3 cellular contexts compared by ENCODE assay signal in the genomic region with DNA sequence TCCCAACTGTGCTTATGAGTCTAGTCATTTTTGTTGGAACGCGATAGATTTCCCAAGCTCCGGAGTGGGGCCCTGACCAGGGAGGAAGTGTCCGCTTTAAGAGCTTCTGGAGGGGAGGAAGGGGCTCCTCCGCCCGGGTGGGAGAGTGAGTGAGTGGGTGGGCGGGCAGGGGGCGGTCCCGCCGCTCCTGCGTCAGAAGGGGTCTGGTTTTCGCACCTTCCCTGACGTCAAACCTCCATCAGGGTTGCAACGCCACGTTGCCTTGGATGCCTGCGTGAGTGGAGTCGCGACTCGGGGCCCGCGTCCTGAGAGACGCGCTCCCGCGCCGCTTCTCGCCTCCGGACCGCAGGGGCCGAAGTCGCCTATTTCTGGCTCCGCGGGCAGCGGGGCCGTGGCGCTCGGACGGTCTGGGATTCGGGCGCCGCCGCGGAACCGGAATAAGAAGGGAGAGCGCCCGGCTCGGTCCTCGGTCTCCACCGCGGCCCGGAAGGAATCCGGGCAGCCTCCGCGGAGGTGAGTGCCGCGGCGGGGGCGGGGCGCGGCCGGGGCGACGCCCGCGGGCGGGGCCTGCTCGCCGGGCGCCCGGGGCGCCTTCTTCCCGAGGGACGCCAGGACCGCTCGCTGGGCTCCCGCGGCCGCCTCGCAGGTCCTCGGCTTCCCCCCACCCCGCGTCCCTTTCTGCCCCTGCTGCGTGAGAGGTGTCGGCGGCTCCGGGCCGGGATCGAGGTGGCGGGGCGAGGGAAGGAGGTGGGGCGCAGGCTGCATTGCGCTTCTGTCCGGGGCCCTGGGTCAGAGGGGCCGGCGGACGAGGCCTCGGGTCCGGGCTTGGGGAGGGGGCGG.
A peak's percentile ranks its signal among the peaks of the same experiment; 100 is the strongest.
TF ChIP-seq lines count a peak whose summit lies in the region.

ZDBF2 (plus strand) TSS at position 230 of the 840 bp plus-strand sequence. CDS start 7,187 bp downstream, outside the sequence.

TF ChIP-seq in GM12891, 5 proteins besides CTCF, POLR2A, EP300 and RAD21:
- TF ChIP-seq TAF1 (IDR thresholded peaks at IDR 0.05; ENCODE audit: low read depth, low read length) (no peak), SPI1 (IDR thresholded peaks at IDR 0.05; ENCODE audit: low read depth, low read length) (peak; percentile 23; the same call in 1 of the 2 replicates), POLR2AphosphoS5 (IDR thresholded peaks at IDR 0.05; ENCODE audit: low read depth, low read length) (no peak)

TF ChIP-seq in GM23338, 12 proteins besides CTCF, POLR2A, EP300 and RAD21 (continues in another document):
- TF ChIP-seq CREB1 (CRISPR knock-in tag; IDR thresholded peaks at IDR 0.05; ENCODE audit: low read depth) (peak; percentile 92), ZNF331 (CRISPR knock-in tag; IDR thresholded peaks at IDR 0.05; ENCODE audit: low read depth) (no peak), ZNF114 (CRISPR knock-in tag; IDR thresholded peaks at IDR 0.05) (no peak), JUNB (IDR thresholded peaks at IDR 0.05; ENCODE audit: unreplicated experiment) (no peak), EZH2 (IDR thresholded peaks at IDR 0.05; ENCODE audit: low read depth, unreplicated experiment) (no peak), EZH2phosphoT487 (IDR thresholded peaks at IDR 0.05; ENCODE audit: unreplicated experiment) (no peak), NANOG (IDR thresholded peaks at IDR 0.05; ENCODE audit: borderline replicate concordance) (no peak), POLR2AphosphoS5 (IDR thresholded peaks at IDR 0.05; ENCODE audit: low read depth) (peak; percentile 69)
- TF ChIP-seq, protein P1, sequence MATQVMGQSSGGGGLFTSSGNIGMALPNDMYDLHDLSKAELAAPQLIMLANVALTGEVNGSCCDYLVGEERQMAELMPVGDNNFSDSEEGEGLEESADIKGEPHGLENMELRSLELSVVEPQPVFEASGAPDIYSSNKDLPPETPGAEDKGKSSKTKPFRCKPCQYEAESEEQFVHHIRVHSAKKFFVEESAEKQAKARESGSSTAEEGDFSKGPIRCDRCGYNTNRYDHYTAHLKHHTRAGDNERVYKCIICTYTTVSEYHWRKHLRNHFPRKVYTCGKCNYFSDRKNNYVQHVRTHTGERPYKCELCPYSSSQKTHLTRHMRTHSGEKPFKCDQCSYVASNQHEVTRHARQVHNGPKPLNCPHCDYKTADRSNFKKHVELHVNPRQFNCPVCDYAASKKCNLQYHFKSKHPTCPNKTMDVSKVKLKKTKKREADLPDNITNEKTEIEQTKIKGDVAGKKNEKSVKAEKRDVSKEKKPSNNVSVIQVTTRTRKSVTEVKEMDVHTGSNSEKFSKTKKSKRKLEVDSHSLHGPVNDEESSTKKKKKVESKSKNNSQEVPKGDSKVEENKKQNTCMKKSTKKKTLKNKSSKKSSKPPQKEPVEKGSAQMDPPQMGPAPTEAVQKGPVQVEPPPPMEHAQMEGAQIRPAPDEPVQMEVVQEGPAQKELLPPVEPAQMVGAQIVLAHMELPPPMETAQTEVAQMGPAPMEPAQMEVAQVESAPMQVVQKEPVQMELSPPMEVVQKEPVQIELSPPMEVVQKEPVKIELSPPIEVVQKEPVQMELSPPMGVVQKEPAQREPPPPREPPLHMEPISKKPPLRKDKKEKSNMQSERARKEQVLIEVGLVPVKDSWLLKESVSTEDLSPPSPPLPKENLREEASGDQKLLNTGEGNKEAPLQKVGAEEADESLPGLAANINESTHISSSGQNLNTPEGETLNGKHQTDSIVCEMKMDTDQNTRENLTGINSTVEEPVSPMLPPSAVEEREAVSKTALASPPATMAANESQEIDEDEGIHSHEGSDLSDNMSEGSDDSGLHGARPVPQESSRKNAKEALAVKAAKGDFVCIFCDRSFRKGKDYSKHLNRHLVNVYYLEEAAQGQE (IDR thresholded peaks at IDR 0.05; ENCODE audit: unreplicated experiment): no peak
- TF ChIP-seq, protein P2, sequence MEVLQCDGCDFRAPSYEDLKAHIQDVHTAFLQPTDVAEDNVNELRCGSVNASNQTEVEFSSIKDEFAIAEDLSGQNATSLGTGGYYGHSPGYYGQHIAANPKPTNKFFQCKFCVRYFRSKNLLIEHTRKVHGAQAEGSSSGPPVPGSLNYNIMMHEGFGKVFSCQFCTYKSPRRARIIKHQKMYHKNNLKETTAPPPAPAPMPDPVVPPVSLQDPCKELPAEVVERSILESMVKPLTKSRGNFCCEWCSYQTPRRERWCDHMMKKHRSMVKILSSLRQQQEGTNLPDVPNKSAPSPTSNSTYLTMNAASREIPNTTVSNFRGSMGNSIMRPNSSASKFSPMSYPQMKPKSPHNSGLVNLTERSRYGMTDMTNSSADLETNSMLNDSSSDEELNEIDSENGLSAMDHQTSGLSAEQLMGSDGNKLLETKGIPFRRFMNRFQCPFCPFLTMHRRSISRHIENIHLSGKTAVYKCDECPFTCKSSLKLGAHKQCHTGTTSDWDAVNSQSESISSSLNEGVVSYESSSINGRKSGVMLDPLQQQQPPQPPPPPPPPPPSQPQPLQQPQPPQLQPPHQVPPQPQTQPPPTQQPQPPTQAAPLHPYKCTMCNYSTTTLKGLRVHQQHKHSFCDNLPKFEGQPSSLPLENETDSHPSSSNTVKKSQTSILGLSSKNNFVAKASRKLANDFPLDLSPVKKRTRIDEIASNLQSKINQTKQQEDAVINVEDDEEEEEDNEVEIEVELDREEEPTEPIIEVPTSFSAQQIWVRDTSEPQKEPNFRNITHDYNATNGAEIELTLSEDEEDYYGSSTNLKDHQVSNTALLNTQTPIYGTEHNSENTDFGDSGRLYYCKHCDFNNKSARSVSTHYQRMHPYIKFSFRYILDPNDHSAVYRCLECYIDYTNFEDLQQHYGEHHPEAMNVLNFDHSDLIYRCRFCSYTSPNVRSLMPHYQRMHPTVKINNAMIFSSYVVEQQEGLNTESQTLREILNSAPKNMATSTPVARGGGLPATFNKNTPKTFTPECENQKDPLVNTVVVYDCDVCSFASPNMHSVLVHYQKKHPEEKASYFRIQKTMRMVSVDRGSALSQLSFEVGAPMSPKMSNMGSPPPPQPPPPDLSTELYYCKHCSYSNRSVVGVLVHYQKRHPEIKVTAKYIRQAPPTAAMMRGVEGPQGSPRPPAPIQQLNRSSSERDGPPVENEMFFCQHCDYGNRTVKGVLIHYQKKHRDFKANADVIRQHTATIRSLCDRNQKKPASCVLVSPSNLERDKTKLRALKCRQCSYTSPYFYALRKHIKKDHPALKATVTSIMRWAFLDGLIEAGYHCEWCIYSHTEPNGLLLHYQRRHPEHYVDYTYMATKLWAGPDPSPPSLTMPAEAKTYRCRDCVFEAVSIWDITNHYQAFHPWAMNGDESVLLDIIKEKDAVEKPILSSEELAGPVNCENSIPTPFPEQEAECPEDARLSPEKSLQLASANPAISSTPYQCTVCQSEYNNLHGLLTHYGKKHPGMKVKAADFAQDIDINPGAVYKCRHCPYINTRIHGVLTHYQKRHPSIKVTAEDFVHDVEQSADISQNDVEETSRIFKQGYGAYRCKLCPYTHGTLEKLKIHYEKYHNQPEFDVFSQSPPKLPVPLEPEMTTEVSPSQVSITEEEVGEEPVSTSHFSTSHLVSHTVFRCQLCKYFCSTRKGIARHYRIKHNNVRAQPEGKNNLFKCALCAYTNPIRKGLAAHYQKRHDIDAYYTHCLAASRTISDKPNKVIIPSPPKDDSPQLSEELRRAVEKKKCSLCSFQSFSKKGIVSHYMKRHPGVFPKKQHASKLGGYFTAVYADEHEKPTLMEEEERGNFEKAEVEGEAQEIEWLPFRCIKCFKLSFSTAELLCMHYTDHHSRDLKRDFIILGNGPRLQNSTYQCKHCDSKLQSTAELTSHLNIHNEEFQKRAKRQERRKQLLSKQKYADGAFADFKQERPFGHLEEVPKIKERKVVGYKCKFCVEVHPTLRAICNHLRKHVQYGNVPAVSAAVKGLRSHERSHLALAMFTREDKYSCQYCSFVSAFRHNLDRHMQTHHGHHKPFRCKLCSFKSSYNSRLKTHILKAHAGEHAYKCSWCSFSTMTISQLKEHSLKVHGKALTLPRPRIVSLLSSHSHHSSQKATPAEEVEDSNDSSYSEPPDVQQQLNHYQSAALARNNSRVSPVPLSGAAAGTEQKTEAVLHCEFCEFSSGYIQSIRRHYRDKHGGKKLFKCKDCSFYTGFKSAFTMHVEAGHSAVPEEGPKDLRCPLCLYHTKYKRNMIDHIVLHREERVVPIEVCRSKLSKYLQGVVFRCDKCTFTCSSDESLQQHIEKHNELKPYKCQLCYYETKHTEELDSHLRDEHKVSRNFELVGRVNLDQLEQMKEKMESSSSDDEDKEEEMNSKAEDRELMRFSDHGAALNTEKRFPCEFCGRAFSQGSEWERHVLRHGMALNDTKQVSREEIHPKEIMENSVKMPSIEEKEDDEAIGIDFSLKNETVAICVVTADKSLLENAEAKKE (CRISPR knock-in tag; IDR thresholded peaks at IDR 0.05): no peak

TF ChIP-seq in HepG2, 621 proteins besides CTCF, POLR2A, EP300 and RAD21 (continues in another document):
- TF ChIP-seq ZBTB25 (CRISPR knock-in tag; IDR thresholded peaks at IDR 0.05): no peak; the same call in 1 of the 2 replicates
- peak; percentile 23 for TF ChIP-seq FOXC1 (CRISPR knock-in tag; IDR thresholded peaks at IDR 0.05; ENCODE audit: borderline replicate concordance)
- TF ChIP-seq HNRNPLL (IDR thresholded peaks at IDR 0.05; ENCODE audit: low read depth, low read length, poor library complexity, severe bottlenecking): peak; percentile 64
- TF ChIP-seq MTF2 (CRISPR knock-in tag; IDR thresholded peaks at IDR 0.05; ENCODE audit: borderline replicate concordance): peak; percentile 93; the same call in 1 of the 2 replicates
- no peak for TF ChIP-seq ZSCAN9 (CRISPR knock-in tag; IDR thresholded peaks at IDR 0.05; ENCODE audit: borderline replicate concordance)
- no peak for TF ChIP-seq ZMAT3 (CRISPR knock-in tag; conservative IDR thresholded peaks at IDR 0.05)
- TF ChIP-seq MATR3 (CRISPR knock-in tag; IDR thresholded peaks at IDR 0.05): no peak
- TF ChIP-seq HNRNPK (IDR thresholded peaks at IDR 0.05; ENCODE audit: low read depth, low read length, poor library complexity, severe bottlenecking): peak; percentile 73
- TF ChIP-seq NFE2L2 (IDR thresholded peaks at IDR 0.05; ENCODE audit: low read length): no peak
- no peak for TF ChIP-seq HDAC2 (CRISPR knock-in tag; IDR thresholded peaks at IDR 0.05)
- TF ChIP-seq ZSCAN25 (CRISPR knock-in tag; IDR thresholded peaks at IDR 0.05): no peak
- TF ChIP-seq ZNF776 (CRISPR knock-in tag; IDR thresholded peaks at IDR 0.05): peak; percentile 36; the same call in 1 of the 2 replicates
- TF ChIP-seq POLR2AphosphoS5 (IDR thresholded peaks at IDR 0.05; ENCODE audit: low read depth, low read length): 0 out of 2 replicates have a peak, but pooled peaks have one; percentile 27
- 0 out of 2 replicates have a peak, but pooled peaks have one; percentile 26 for TF ChIP-seq ZNF790 (CRISPR knock-in tag; IDR thresholded peaks at IDR 0.05; ENCODE audit: borderline replicate concordance)
- TF ChIP-seq ZFP36L2 (CRISPR knock-in tag; IDR thresholded peaks at IDR 0.05): no peak
- TF ChIP-seq, protein P3, sequence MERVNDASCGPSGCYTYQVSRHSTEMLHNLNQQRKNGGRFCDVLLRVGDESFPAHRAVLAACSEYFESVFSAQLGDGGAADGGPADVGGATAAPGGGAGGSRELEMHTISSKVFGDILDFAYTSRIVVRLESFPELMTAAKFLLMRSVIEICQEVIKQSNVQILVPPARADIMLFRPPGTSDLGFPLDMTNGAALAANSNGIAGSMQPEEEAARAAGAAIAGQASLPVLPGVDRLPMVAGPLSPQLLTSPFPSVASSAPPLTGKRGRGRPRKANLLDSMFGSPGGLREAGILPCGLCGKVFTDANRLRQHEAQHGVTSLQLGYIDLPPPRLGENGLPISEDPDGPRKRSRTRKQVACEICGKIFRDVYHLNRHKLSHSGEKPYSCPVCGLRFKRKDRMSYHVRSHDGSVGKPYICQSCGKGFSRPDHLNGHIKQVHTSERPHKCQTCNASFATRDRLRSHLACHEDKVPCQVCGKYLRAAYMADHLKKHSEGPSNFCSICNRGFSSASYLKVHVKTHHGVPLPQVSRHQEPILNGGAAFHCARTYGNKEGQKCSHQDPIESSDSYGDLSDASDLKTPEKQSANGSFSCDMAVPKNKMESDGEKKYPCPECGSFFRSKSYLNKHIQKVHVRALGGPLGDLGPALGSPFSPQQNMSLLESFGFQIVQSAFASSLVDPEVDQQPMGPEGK (CRISPR knock-in tag; IDR thresholded peaks at IDR 0.05): no peak
- 0 out of 2 replicates have a peak, but pooled peaks have one; percentile 59 for TF ChIP-seq CSRNP2 (CRISPR knock-in tag; conservative IDR thresholded peaks at IDR 0.05; ENCODE audit: low read depth)
- TF ChIP-seq GABPA (IDR thresholded peaks at IDR 0.05; ENCODE audit: low read depth, low read length): peak; percentile 68
- peak; percentile 67 for TF ChIP-seq GABPA (CRISPR knock-in tag; IDR thresholded peaks at IDR 0.05; ENCODE audit: low read depth)
- TF ChIP-seq NBN (conservative IDR thresholded peaks at IDR 0.05): no peak
- peak; percentile 63; the same call in 1 of the 2 replicates for TF ChIP-seq NRL (CRISPR knock-in tag; IDR thresholded peaks at IDR 0.05; ENCODE audit: borderline replicate concordance)
- 0 out of 2 replicates have a peak, but pooled peaks have one; percentile 41 for TF ChIP-seq CSRNP1 (CRISPR knock-in tag; IDR thresholded peaks at IDR 0.05)
- no peak for TF ChIP-seq KLF6 (CRISPR knock-in tag; IDR thresholded peaks at IDR 0.05)
- TF ChIP-seq ZNF720 (CRISPR knock-in tag; IDR thresholded peaks at IDR 0.05): no peak
- peak; percentile 70; the same call in 1 of the 2 replicates for TF ChIP-seq KAT7 (CRISPR knock-in tag; IDR thresholded peaks at IDR 0.05; ENCODE audit: borderline replicate concordance)
